In the genomic region with DNA sequence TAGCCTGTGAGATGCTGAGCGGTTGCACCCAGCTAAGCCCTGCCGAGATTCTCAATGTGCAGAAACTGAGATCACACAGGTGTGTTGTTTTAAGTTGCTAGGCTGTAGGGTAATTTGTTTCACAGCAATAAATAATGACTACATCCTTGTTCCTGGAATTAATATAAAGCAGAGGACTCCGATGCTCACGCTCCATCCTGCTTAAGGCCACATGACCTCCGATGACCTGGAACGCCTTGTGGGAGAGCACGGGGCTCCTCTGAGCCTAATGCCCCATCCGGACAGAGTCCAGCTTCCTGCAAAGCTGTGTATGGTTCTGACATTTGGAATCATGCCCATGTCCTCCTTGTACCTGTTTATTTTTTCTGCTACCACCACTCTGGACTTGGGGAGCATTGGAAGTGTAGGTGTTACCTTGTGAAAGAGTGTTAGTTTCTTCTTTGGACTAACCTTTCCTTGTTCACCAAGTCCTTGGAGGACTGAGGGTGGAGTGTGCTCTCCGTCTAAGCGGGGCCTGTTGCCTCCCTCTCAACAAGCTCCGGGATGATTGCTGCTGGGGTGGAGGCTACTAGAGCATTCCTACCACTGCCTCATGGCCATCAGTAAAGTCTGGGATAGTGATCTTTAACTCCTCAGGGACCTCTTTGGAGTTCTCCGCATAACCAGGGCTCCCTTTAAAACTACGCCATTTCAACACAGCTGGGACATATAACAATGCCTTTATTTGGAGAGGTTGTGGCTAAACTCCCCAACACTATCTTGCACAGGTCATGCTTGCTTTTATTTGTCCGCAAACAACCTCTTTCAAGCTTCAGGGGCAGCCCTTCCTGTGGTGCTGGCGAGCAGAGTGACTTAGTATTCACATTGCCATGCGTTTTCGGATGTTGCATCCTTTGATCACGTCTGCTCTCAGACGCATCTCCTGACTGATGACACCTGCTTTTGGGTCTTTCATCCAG, we compare ENCODE assay signal across 1 cellular context.
TF ChIP-seq lines count a peak whose summit lies in the region.

No MANE protein-coding gene starts in this region.

TF ChIP-seq in HepG2, 621 proteins besides CTCF, POLR2A, EP300 and RAD21 (continued from another document and continues in another):
- TF ChIP-seq, protein P1, sequence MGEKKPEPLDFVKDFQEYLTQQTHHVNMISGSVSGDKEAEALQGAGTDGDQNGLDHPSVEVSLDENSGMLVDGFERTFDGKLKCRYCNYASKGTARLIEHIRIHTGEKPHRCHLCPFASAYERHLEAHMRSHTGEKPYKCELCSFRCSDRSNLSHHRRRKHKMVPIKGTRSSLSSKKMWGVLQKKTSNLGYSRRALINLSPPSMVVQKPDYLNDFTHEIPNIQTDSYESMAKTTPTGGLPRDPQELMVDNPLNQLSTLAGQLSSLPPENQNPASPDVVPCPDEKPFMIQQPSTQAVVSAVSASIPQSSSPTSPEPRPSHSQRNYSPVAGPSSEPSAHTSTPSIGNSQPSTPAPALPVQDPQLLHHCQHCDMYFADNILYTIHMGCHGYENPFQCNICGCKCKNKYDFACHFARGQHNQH (CRISPR knock-in tag; IDR thresholded peaks at IDR 0.05) = 0 out of 2 replicates have a peak, but pooled peaks have one; percentile 13
- TF ChIP-seq, protein P2, sequence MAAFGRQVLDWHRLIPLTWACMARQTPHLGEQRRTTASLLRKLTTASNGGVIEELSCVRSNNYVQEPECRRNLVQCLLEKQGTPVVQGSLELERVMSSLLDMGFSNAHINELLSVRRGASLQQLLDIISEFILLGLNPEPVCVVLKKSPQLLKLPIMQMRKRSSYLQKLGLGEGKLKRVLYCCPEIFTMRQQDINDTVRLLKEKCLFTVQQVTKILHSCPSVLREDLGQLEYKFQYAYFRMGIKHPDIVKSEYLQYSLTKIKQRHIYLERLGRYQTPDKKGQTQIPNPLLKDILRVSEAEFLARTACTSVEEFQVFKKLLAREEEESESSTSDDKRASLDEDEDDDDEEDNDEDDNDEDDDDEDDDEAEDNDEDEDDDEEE (CRISPR knock-in tag; IDR thresholded peaks at IDR 0.05) = no peak
- TF ChIP-seq, protein P3, sequence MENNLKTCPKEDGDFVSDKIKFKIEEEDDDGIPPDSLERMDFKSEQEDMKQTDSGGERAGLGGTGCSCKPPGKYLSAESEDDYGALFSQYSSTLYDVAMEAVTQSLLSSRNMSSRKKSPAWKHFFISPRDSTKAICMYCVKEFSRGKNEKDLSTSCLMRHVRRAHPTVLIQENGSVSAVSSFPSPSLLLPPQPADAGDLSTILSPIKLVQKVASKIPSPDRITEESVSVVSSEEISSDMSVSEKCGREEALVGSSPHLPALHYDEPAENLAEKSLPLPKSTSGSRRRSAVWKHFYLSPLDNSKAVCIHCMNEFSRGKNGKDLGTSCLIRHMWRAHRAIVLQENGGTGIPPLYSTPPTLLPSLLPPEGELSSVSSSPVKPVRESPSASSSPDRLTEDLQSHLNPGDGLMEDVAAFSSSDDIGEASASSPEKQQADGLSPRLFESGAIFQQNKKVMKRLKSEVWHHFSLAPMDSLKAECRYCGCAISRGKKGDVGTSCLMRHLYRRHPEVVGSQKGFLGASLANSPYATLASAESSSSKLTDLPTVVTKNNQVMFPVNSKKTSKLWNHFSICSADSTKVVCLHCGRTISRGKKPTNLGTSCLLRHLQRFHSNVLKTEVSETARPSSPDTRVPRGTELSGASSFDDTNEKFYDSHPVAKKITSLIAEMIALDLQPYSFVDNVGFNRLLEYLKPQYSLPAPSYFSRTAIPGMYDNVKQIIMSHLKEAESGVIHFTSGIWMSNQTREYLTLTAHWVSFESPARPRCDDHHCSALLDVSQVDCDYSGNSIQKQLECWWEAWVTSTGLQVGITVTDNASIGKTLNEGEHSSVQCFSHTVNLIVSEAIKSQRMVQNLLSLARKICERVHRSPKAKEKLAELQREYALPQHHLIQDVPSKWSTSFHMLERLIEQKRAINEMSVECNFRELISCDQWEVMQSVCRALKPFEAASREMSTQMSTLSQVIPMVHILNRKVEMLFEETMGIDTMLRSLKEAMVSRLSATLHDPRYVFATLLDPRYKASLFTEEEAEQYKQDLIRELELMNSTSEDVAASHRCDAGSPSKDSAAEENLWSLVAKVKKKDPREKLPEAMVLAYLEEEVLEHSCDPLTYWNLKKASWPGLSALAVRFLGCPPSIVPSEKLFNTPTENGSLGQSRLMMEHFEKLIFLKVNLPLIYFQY (CRISPR knock-in tag; IDR thresholded peaks at IDR 0.05; ENCODE audit: borderline replicate concordance) = peak; percentile 27; the same call in 1 of the 2 replicates
- TF ChIP-seq ZNF101 (CRISPR knock-in tag; IDR thresholded peaks at IDR 0.05; ENCODE audit: borderline replicate concordance, low read depth) (no peak), MTA1 (CRISPR knock-in tag; IDR thresholded peaks at IDR 0.05; ENCODE audit: borderline replicate concordance) (no peak), CREB1 (IDR thresholded peaks at IDR 0.05) (no peak), CREB1 (CRISPR knock-in tag; IDR thresholded peaks at IDR 0.05) (no peak), ZNF296 (CRISPR knock-in tag; conservative IDR thresholded peaks at IDR 0.05) (no peak), KLF6 (CRISPR knock-in tag; IDR thresholded peaks at IDR 0.05) (no peak), MBNL3 (CRISPR knock-in tag; conservative IDR thresholded peaks at IDR 0.05) (no peak), ATF7-NPFF (CRISPR knock-in tag; IDR thresholded peaks at IDR 0.05; ENCODE audit: low read depth) (no peak), ZNF577 (CRISPR knock-in tag; IDR thresholded peaks at IDR 0.05; ENCODE audit: borderline replicate concordance, low read depth) (no peak), HMG20A (CRISPR knock-in tag; IDR thresholded peaks at IDR 0.05; ENCODE audit: borderline replicate concordance) (peak; percentile 54), ZBTB42 (CRISPR knock-in tag; IDR thresholded peaks at IDR 0.05) (no peak), ZNF83 (CRISPR knock-in tag; IDR thresholded peaks at IDR 0.05; ENCODE audit: borderline replicate concordance) (no peak), MYNN (CRISPR knock-in tag; IDR thresholded peaks at IDR 0.05; ENCODE audit: low read depth) (no peak), ZNF329 (CRISPR knock-in tag; IDR thresholded peaks at IDR 0.05; ENCODE audit: low read depth) (no peak), ARID2 (CRISPR knock-in tag; IDR thresholded peaks at IDR 0.05; ENCODE audit: borderline replicate concordance) (no peak), ZNF678 (CRISPR knock-in tag; IDR thresholded peaks at IDR 0.05) (no peak), ZNF274 (CRISPR knock-in tag; IDR thresholded peaks at IDR 0.05) (no peak), ZNF263 (CRISPR knock-in tag; IDR thresholded peaks at IDR 0.05) (peak; percentile 61), NFIC (IDR thresholded peaks at IDR 0.05; ENCODE audit: low read length) (0 out of 2 replicates have a peak, but pooled peaks have one; percentile 29), ZNF350 (CRISPR knock-in tag; IDR thresholded peaks at IDR 0.05; ENCODE audit: borderline replicate concordance, low read depth) (peak; percentile 58; the same call in 1 of the 2 replicates), ZNF572 (CRISPR knock-in tag; IDR thresholded peaks at IDR 0.05) (no peak), SMARCE1 (IDR thresholded peaks at IDR 0.05; ENCODE audit: borderline replicate concordance) (no peak), MAZ (IDR thresholded peaks at IDR 0.05; ENCODE audit: borderline replicate concordance, low read depth, low read length) (no peak), MAZ (CRISPR knock-in tag; IDR thresholded peaks at IDR 0.05; ENCODE audit: low read depth) (no peak), ZNF570 (CRISPR knock-in tag; IDR thresholded peaks at IDR 0.05; ENCODE audit: borderline replicate concordance) (no peak), PAXIP1 (CRISPR knock-in tag; conservative IDR thresholded peaks at IDR 0.05) (peak; percentile 28), ZIK1 (CRISPR knock-in tag; IDR thresholded peaks at IDR 0.05; ENCODE audit: borderline replicate concordance, low read depth) (no peak), SRSF4 (IDR thresholded peaks at IDR 0.05; ENCODE audit: low read depth, low read length, poor library complexity, severe bottlenecking) (no peak), TCF12 (IDR thresholded peaks at IDR 0.05) (no peak), TCF12 (CRISPR knock-in tag; IDR thresholded peaks at IDR 0.05) (peak; percentile 59; the same call in 1 of the 2 replicates), GMEB1 (CRISPR knock-in tag; IDR thresholded peaks at IDR 0.05; ENCODE audit: borderline replicate concordance) (no peak), ZNF510 (CRISPR knock-in tag; IDR thresholded peaks at IDR 0.05; ENCODE audit: low read depth) (no peak), KAT2B (IDR thresholded peaks at IDR 0.05; ENCODE audit: borderline replicate concordance, low read depth, low read length) (no peak), ZNF614 (CRISPR knock-in tag; IDR thresholded peaks at IDR 0.05; ENCODE audit: borderline replicate concordance) (peak; percentile 58; the same call in 1 of the 2 replicates), NCOA2 (CRISPR knock-in tag; IDR thresholded peaks at IDR 0.05) (peak; percentile 88), ZNF75D (CRISPR knock-in tag; IDR thresholded peaks at IDR 0.05; ENCODE audit: borderline replicate concordance) (no peak), HIVEP1 (CRISPR knock-in tag; IDR thresholded peaks at IDR 0.05) (0 out of 2 replicates have a peak, but pooled peaks have one; percentile 52), ZBTB1 (CRISPR knock-in tag; IDR thresholded peaks at IDR 0.05; ENCODE audit: borderline replicate concordance) (no peak), ARID3A (IDR thresholded peaks at IDR 0.05; ENCODE audit: low read depth, low read length) (no peak), KLF15 (CRISPR knock-in tag; IDR thresholded peaks at IDR 0.05; ENCODE audit: borderline replicate concordance) (0 out of 2 replicates have a peak, but pooled peaks have one; percentile 34), ZNF569 (CRISPR knock-in tag; IDR thresholded peaks at IDR 0.05; ENCODE audit: borderline replicate concordance) (no peak), ZBTB38 (CRISPR knock-in tag; IDR thresholded peaks at IDR 0.05) (no peak; the same call in none of the 2 replicates), ZNF335 (CRISPR knock-in tag; IDR thresholded peaks at IDR 0.05) (no peak), ZNF782 (CRISPR knock-in tag; IDR thresholded peaks at IDR 0.05; ENCODE audit: borderline replicate concordance) (no peak), ZNF552 (CRISPR knock-in tag; IDR thresholded peaks at IDR 0.05; ENCODE audit: borderline replicate concordance) (no peak), ETV5 (CRISPR knock-in tag; IDR thresholded peaks at IDR 0.05; ENCODE audit: borderline replicate concordance) (peak; percentile 82)
- TF ChIP-seq, protein P4, sequence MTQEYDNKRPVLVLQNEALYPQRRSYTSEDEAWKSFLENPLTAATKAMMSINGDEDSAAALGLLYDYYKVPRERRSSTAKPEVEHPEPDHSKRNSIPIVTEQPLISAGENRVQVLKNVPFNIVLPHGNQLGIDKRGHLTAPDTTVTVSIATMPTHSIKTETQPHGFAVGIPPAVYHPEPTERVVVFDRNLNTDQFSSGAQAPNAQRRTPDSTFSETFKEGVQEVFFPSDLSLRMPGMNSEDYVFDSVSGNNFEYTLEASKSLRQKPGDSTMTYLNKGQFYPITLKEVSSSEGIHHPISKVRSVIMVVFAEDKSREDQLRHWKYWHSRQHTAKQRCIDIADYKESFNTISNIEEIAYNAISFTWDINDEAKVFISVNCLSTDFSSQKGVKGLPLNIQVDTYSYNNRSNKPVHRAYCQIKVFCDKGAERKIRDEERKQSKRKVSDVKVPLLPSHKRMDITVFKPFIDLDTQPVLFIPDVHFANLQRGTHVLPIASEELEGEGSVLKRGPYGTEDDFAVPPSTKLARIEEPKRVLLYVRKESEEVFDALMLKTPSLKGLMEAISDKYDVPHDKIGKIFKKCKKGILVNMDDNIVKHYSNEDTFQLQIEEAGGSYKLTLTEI (CRISPR knock-in tag; conservative IDR thresholded peaks at IDR 0.05) = no peak
